ENCODE assay signal across 1 cellular context in genomic region chr1:116826818-116827606, GRCh38.
TF ChIP-seq lines count a peak whose summit lies in the region.

No MANE protein-coding gene starts in this region.

TF ChIP-seq in K562, 482 proteins besides CTCF, POLR2A, EP300 and RAD21 (continued from another document and continues in another):
- TF ChIP-seq ZBTB11 (CRISPR knock-in tag; IDR thresholded peaks at IDR 0.05) (peak in 1 of 3 experiments; percentile 83; a peak in 2 of 6 replicates), RNF2 (IDR thresholded peaks at IDR 0.05) (peak; percentile 83), FOXK1 (CRISPR knock-in tag; IDR thresholded peaks at IDR 0.05; ENCODE audit: borderline replicate concordance) (peak; percentile 5; the same call in 1 of the 2 replicates), HNRNPUL1 (IDR thresholded peaks at IDR 0.05; ENCODE audit: low read length) (no peak), RFX7 (CRISPR knock-in tag; IDR thresholded peaks at IDR 0.05) (no peak), FUS (optimal IDR thresholded peaks at IDR 0.05; ENCODE audit: low read depth, low read length) (no peak), TAF9B (IDR thresholded peaks at IDR 0.05; ENCODE audit: partially characterized antibody) (peak; percentile 89), ZNF696 (CRISPR knock-in tag; conservative IDR thresholded peaks at IDR 0.05) (no peak), SRSF1 (IDR thresholded peaks at IDR 0.05; ENCODE audit: low read depth, low read length) (no peak), ADNP (tag; IDR thresholded peaks at IDR 0.05) (no peak), ZNF184 (CRISPR knock-in tag; IDR thresholded peaks at IDR 0.05) (no peak), TRIM24 (IDR thresholded peaks at IDR 0.05) (peak; percentile 65 to 85; a peak in 3 of 4 replicates), TSC22D4 (tag; IDR thresholded peaks at IDR 0.05) (0 out of 2 replicates have a peak, but pooled peaks have one; percentile 36), PBX2 (CRISPR knock-in tag; IDR thresholded peaks at IDR 0.05; ENCODE audit: low read depth) (peak; percentile 99), PBX2 (tag; conservative IDR thresholded peaks at IDR 0.05; ENCODE audit: low read depth) (peak; percentile 99), MAFF (IDR thresholded peaks at IDR 0.05; ENCODE audit: low read length) (peak; percentile 38; the same call in 1 of the 2 replicates), TAF1 (IDR thresholded peaks at IDR 0.05; ENCODE audit: control insufficient read depth, extremely low read depth, insufficient read depth, low read length, severe bottlenecking) (peak; percentile 78), ZNF431 (CRISPR knock-in tag; IDR thresholded peaks at IDR 0.05) (0 out of 2 replicates have a peak, but pooled peaks have one; percentile 58), ZNF699 (CRISPR knock-in tag; IDR thresholded peaks at IDR 0.05; ENCODE audit: insufficient replicate concordance) (no peak), ZNF830 (CRISPR knock-in tag; IDR thresholded peaks at IDR 0.05) (no peak), SNRNP70 (optimal IDR thresholded peaks at IDR 0.05; ENCODE audit: low read depth, low read length) (no peak), PRMT5 (CRISPR knock-in tag; IDR thresholded peaks at IDR 0.05) (no peak), ZNF717 (CRISPR knock-in tag; IDR thresholded peaks at IDR 0.05) (no peak), ZNF263 (CRISPR knock-in tag; IDR thresholded peaks at IDR 0.05; ENCODE audit: borderline replicate concordance) (0 out of 2 replicates have a peak, but pooled peaks have one; percentile 24), ZEB2 (IDR thresholded peaks at IDR 0.05) (peak; percentile 98), CBX8 (IDR thresholded peaks at IDR 0.05; ENCODE audit: borderline replicate concordance, extremely low read depth, low read depth, low read length, poor library complexity, severe bottlenecking) (no peak), ELF4 (CRISPR knock-in tag; IDR thresholded peaks at IDR 0.05) (peak; percentile 81; the same call in 1 of the 2 replicates), POLR2AphosphoS5 (IDR thresholded peaks at IDR 0.05; ENCODE audit: control insufficient read depth, insufficient read depth, low read depth, low read length) (peak; percentile 72), NFIX (CRISPR knock-in tag; IDR thresholded peaks at IDR 0.05; ENCODE audit: low read depth) (no peak), HNRNPL (IDR thresholded peaks at IDR 0.05; ENCODE audit: low read depth, low read length) (no peak), ARID3B (CRISPR knock-in tag; IDR thresholded peaks at IDR 0.05; ENCODE audit: borderline replicate concordance) (no peak), JUN (IDR thresholded peaks at IDR 0.05; ENCODE audit: borderline replicate concordance, low read depth, low read length) (peak; percentile 99), JUN (CRISPR knock-in tag; IDR thresholded peaks at IDR 0.05; ENCODE audit: borderline replicate concordance) (no peak), RBM14 (IDR thresholded peaks at IDR 0.05; ENCODE audit: borderline replicate concordance, insufficient read depth, low read depth, low read length) (no peak), NFATC3 (IDR thresholded peaks at IDR 0.05) (peak; percentile 69; the same call in 1 of the 2 replicates), SUPT5H (IDR thresholded peaks at IDR 0.05) (peak; percentile 85), ZKSCAN3 (CRISPR knock-in tag; IDR thresholded peaks at IDR 0.05) (no peak), ELK3 (CRISPR knock-in tag; IDR thresholded peaks at IDR 0.05) (no peak), PYGO2 (tag; IDR thresholded peaks at IDR 0.05) (peak; percentile 7; the same call in 1 of the 2 replicates), ZNF274 (IDR thresholded peaks at IDR 0.05; ENCODE audit: borderline replicate concordance, low read depth, low read length) (no peak), ZNF586 (CRISPR knock-in tag; conservative IDR thresholded peaks at IDR 0.05) (no peak), STAT5A (IDR thresholded peaks at IDR 0.05; ENCODE audit: borderline replicate concordance, low read length) (no peak), FOXA3 (CRISPR knock-in tag; conservative IDR thresholded peaks at IDR 0.05 in 1 of 2, IDR thresholded peaks at IDR 0.05 in 1 of 2) (no peak), NFRKB (IDR thresholded peaks at IDR 0.05; ENCODE audit: low read depth) (peak; percentile 94), HDGF (IDR thresholded peaks at IDR 0.05) (no peak), ZNF79 (CRISPR knock-in tag; IDR thresholded peaks at IDR 0.05; ENCODE audit: low read depth) (no peak), EP400 (IDR thresholded peaks at IDR 0.05) (peak; percentile 76), ZNF695 (CRISPR knock-in tag; IDR thresholded peaks at IDR 0.05) (no peak), RBM22 (IDR thresholded peaks at IDR 0.05; ENCODE audit: low read depth, low read length, poor library complexity, severe bottlenecking) (no peak), U2AF1 (optimal IDR thresholded peaks at IDR 0.05; ENCODE audit: low read depth, low read length) (no peak), ZNF232 (CRISPR knock-in tag; IDR thresholded peaks at IDR 0.05) (no peak), CBX3 (IDR thresholded peaks at IDR 0.05; ENCODE audit: borderline replicate concordance in 1 of 2, low read length in 2 of 2) (peak in 1 of 2 experiments; percentile 78; a peak in 1 of 3 replicates), NFYB (IDR thresholded peaks at IDR 0.05; ENCODE audit: extremely low read depth, insufficient read length) (peak; percentile 20), TCF7 (IDR thresholded peaks at IDR 0.05; ENCODE audit: borderline replicate concordance) (no peak), ZBED1 (IDR thresholded peaks at IDR 0.05) (no peak), ID3 (CRISPR knock-in tag; IDR thresholded peaks at IDR 0.05) (no peak), ID3 (tag; IDR thresholded peaks at IDR 0.05) (0 out of 2 replicates have a peak, but pooled peaks have one; percentile 20), CHD1 (IDR thresholded peaks at IDR 0.05; ENCODE audit: low read length) (no peak), RHOXF2B (CRISPR knock-in tag; conservative IDR thresholded peaks at IDR 0.05) (no peak), ELK1 (CRISPR knock-in tag; IDR thresholded peaks at IDR 0.05) (no peak), FOXP1 (CRISPR knock-in tag; IDR thresholded peaks at IDR 0.05) (no peak)
- TF ChIP-seq, protein P1, sequence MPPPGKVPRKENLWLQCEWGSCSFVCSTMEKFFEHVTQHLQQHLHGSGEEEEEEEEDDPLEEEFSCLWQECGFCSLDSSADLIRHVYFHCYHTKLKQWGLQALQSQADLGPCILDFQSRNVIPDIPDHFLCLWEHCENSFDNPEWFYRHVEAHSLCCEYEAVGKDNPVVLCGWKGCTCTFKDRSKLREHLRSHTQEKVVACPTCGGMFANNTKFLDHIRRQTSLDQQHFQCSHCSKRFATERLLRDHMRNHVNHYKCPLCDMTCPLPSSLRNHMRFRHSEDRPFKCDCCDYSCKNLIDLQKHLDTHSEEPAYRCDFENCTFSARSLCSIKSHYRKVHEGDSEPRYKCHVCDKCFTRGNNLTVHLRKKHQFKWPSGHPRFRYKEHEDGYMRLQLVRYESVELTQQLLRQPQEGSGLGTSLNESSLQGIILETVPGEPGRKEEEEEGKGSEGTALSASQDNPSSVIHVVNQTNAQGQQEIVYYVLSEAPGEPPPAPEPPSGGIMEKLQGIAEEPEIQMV (tag; conservative IDR thresholded peaks at IDR 0.05; ENCODE audit: low read depth): 0 out of 2 replicates have a peak, but pooled peaks have one; percentile 54
- TF ChIP-seq, protein P2, sequence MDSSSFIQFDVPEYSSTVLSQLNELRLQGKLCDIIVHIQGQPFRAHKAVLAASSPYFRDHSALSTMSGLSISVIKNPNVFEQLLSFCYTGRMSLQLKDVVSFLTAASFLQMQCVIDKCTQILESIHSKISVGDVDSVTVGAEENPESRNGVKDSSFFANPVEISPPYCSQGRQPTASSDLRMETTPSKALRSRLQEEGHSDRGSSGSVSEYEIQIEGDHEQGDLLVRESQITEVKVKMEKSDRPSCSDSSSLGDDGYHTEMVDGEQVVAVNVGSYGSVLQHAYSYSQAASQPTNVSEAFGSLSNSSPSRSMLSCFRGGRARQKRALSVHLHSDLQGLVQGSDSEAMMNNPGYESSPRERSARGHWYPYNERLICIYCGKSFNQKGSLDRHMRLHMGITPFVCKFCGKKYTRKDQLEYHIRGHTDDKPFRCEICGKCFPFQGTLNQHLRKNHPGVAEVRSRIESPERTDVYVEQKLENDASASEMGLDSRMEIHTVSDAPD (CRISPR knock-in tag; IDR thresholded peaks at IDR 0.05): no peak
- TF ChIP-seq, protein P3, sequence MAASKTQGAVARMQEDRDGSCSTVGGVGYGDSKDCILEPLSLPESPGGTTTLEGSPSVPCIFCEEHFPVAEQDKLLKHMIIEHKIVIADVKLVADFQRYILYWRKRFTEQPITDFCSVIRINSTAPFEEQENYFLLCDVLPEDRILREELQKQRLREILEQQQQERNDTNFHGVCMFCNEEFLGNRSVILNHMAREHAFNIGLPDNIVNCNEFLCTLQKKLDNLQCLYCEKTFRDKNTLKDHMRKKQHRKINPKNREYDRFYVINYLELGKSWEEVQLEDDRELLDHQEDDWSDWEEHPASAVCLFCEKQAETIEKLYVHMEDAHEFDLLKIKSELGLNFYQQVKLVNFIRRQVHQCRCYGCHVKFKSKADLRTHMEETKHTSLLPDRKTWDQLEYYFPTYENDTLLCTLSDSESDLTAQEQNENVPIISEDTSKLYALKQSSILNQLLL (CRISPR knock-in tag; IDR thresholded peaks at IDR 0.05; ENCODE audit: borderline replicate concordance): no peak
